Comparison of ENCODE assay signal across 8 cellular contexts in the genomic region with DNA sequence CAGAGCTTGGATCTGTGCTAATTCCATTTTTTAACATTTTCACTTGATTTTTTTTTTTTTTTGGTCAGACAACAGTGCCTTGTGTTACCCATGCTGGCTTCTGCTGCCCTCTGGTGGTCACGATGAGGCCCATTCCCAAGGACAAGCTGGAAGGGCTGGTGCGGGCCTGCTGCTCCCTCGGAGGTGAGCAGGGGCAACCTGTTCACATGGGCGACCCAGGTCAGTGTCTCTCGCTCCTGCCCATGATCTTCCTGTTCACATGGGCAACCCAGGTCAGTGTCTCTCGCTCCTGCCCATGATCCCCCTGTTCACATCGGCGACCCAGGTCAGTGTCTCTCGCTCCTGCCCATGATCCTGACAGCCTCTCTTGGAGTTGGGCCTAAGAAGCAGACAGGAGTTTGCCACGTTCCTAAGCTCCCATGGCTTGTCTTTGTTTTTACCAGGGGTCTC. TPM values are rescaled to one million over a fixed set of nuclear protein-coding genes. Genes with fewer than 3 reads are reported as not detected.
DNase-seq lines count a peak whose midpoint lies in the region; ATAC-seq and TF ChIP-seq lines count a peak whose summit lies in the region.

No MANE protein-coding gene starts in this region.

- peak; percentile 44 for DNase-seq in DMS53 treated with DMSO at 0.1 percent for 48 hours (lab: John Stamatoyannopoulos, UW; ENCODE audit: unreplicated experiment)
- peak; percentile 15 for DNase-seq in KG1 (lab: John Stamatoyannopoulos, UW)
- peak; percentile 86 for DNase-seq in RWPE2 (ENCODE audit: low spot score)
- DNase-seq in activated effector memory CD4-positive, alpha-beta T cell treated with anti-CD3 and anti-CD28 coated beads, Interleukin-2, amount 50 U/mL, for 16 hours, result peak; percentile 91
- peak in 1 of 2 donors; percentile 44 for DNase-seq in foreskin keratinocyte
- DNase-seq in non-pigmented ciliary epithelial cell (ENCODE audit: low read depth), result peak; percentile 36
- peak in 47 of 49 donors; percentile 18 to 86 (median 72) for DNase-seq in substantia nigra (lab: John Stamatoyannopoulos, UW)

- H3K4me1 ChIP-seq in RWPE2 (ENCODE audit: insufficient read depth, poor library complexity, severe bottlenecking), result no peaks in the 10 kb centered on the region
- no peaks in the 10 kb centered on the region for H3K4me1 ChIP-seq in foreskin keratinocyte

- H3K4me3 ChIP-seq in RWPE2 (ENCODE audit: severe bottlenecking), result no peak overlapping the region

- peak; percentile 98 for TF ChIP-seq CTCF in RWPE2 (IDR thresholded peaks at IDR 0.05; ENCODE audit: poor library complexity, severe bottlenecking)
- TF ChIP-seq CTCF in foreskin keratinocyte (conservative IDR thresholded peaks at IDR 0.05), result peak; percentile 88

- H3K27ac ChIP-seq in RWPE2 (ENCODE audit: poor library complexity, severe bottlenecking), result no peak overlapping the region
- no peak overlapping the region for H3K27ac ChIP-seq in foreskin keratinocyte
- H3K27ac ChIP-seq in substantia nigra (ENCODE audit: low read depth, low read length, poor library complexity, severe bottlenecking), result peak overlapping the region; percentile 27

- H3K27me3 ChIP-seq in RWPE2 (ENCODE audit: insufficient read depth, poor library complexity, severe bottlenecking), result no peaks in the 10 kb centered on the region
- no peaks in the 10 kb centered on the region for H3K27me3 ChIP-seq in foreskin keratinocyte

- H3K36me3 ChIP-seq in RWPE2 (ENCODE audit: low read depth), result peaks cover 13% of the 10 kb centered on the region

- no peaks in the 10 kb centered on the region for H3K9me3 ChIP-seq in RWPE2 (ENCODE audit: severe bottlenecking)

- ATAC-seq in RWPE2 (ENCODE audit: low read depth), result peak; percentile 84
- peak; percentile 76 for ATAC-seq in foreskin keratinocyte
- no peak for ATAC-seq in GM21717 (IDR thresholded peaks at IDR 0.05; ENCODE audit: unreplicated experiment)

RNA-seq across cellular contexts. Expression of gene DGLUCY, which starts 59.4 kb away (rescaled TPM):
- 29.8 and 33.2 TPM in 2 replicates for total RNA-seq in foreskin keratinocyte
- polyA plus RNA-seq in foreskin keratinocyte, result 18.2 and 18.8 TPM in 2 replicates
